In genomic region chr17:42194133-42194899, GRCh38 we compare ENCODE assay signal across 8 cellular contexts. TPM values are rescaled to one million over a fixed set of nuclear protein-coding genes. Genes with fewer than 3 reads are reported as not detected.
DNase-seq lines count a peak whose midpoint lies in the region; ATAC-seq and TF ChIP-seq lines count a peak whose summit lies in the region.

TSS of gene GHDC (minus strand) at chr17:42194494. CDS start at chr17:42193581, 913 bp downstream.

- peak; percentile 68 to 85 for TF ChIP-seq EP300 in tibial nerve (IDR thresholded peaks at IDR 0.05)

- DNase-seq in ELR (ENCODE audit: low read depth) (peak; percentile 79), H7 (peak; percentile 88), NAMALWA (ENCODE audit: low spot score) (peak; percentile 90), SKM-1 treated with dmso at 0.1 percent for 144 hours (lab: John Stamatoyannopoulos, UW; ENCODE audit: unreplicated experiment) (peak; percentile 83), cardiac muscle cell (ENCODE audit: low read depth in 1 of 2, low spot score in 1 of 2) (peak; percentile 77 to 83), pons (ENCODE audit: low spot score) (peak; percentile 92), tibial nerve (ENCODE audit: low spot score in 2 of 2) (peak; percentile 61 to 87)
- peak; percentile 80 for DNase-seq in activated naive CD8-positive, alpha-beta T cell treated with anti-CD3 and anti-CD28 coated beads, Interleukin-2, amount 10 ng/mL, durations not matched to agents 7 days and 5 days

- no peaks in the 10 kb centered on the region for H3K27me3 Mint-ChIP-seq in activated naive CD8-positive, alpha-beta T cell treated with anti-CD3 and anti-CD28 coated beads, Interleukin-2, amount 10 ng/mL, durations not matched to agents 7 days and 5 days

- H3K27ac Mint-ChIP-seq in activated naive CD8-positive, alpha-beta T cell treated with anti-CD3 and anti-CD28 coated beads, Interleukin-2, amount 10 ng/mL, durations not matched to agents 7 days and 5 days, result peak within 1 kb of the TSS; percentile 91

- H3K9me3 Mint-ChIP-seq in activated naive CD8-positive, alpha-beta T cell treated with anti-CD3 and anti-CD28 coated beads, Interleukin-2, amount 10 ng/mL, durations not matched to agents 7 days and 5 days, result no peaks in the 10 kb centered on the region

- H3K4me3 ChIP-seq in H7 (ENCODE audit: insufficient read depth, low read depth, low read length), result peak within 1 kb of the TSS; percentile 53
- H3K4me3 ChIP-seq in cardiac muscle cell, result peak within 1 kb of the TSS; percentile 25
- peak within 1 kb of the TSS; percentile 49 to 70 (median 64) for H3K4me3 ChIP-seq in tibial nerve

- peak within 1 kb of the TSS; percentile 93 for H3K4me3 Mint-ChIP-seq in activated naive CD8-positive, alpha-beta T cell treated with anti-CD3 and anti-CD28 coated beads, Interleukin-2, amount 10 ng/mL, durations not matched to agents 7 days and 5 days

- H3K9me3 ChIP-seq in cardiac muscle cell (ENCODE audit: low read depth), result no peaks in the 10 kb centered on the region
- H3K9me3 ChIP-seq in tibial nerve, result no peaks in the 10 kb centered on the region

- H3K27me3 ChIP-seq in H7 (ENCODE audit: control insufficient read depth, insufficient read depth, low read length) (no peaks in the 10 kb centered on the region), cardiac muscle cell (no peaks in the 10 kb centered on the region), tibial nerve (no peaks in the 10 kb centered on the region)

- H3K27ac ChIP-seq in cardiac muscle cell (no peak within 1 kb of the TSS), tibial nerve (peak within 1 kb of the TSS; percentile 61 to 86 (median 86))

- peaks cover 6% of the 10 kb centered on the region for H3K4me1 Mint-ChIP-seq in activated naive CD8-positive, alpha-beta T cell treated with anti-CD3 and anti-CD28 coated beads, Interleukin-2, amount 10 ng/mL, durations not matched to agents 7 days and 5 days

- H3K36me3 Mint-ChIP-seq in activated naive CD8-positive, alpha-beta T cell treated with anti-CD3 and anti-CD28 coated beads, Interleukin-2, amount 10 ng/mL, durations not matched to agents 7 days and 5 days, result peaks cover 2% of the 10 kb centered on the region

- WGBS in tibial nerve, 2 donors, result 21 to 28% methylated on average over 21 of the region's 21 CpGs

- TF ChIP-seq CTCF in cardiac muscle cell (IDR thresholded peaks at IDR 0.05; ENCODE audit: low read depth, low read length) (no peak), tibial nerve (IDR thresholded peaks at IDR 0.05) (peak in 1 of 5 experiments; percentile 55)

- peak; percentile 92 for ATAC-seq in activated naive CD8-positive, alpha-beta T cell treated with anti-CD3 and anti-CD28 coated beads, Interleukin-2, amount 10 ng/mL, durations not matched to agents 7 days and 5 days (ENCODE audit: low read depth)

- POLR2A ChIA-PET in activated naive CD8-positive, alpha-beta T cell treated with anti-CD3 and anti-CD28 coated beads, Interleukin-2, amount 10 ng/mL, durations not matched to agents 7 days and 5 days (lab: Charles Lee), result interaction anchor here (0.6 to 2.3 kb wide), 9 partner anchors 12 to 198 kb away, joined by 3 to 27 read pairs (median 5); partner anchors contain the start of genes DHX58, DNAJC7, HCRT and KCNH4

- H3K36me3 ChIP-seq in H7 (replicated peaks; ENCODE audit: control insufficient read depth, insufficient read depth, low read length) (no peaks in the 10 kb centered on the region), cardiac muscle cell (no peaks in the 10 kb centered on the region), tibial nerve (peaks cover 0 to 34% (median 0%) of the 10 kb centered on the region in 3 donors)

- H3K4me1 ChIP-seq in cardiac muscle cell (ENCODE audit: low read depth) (no peaks in the 10 kb centered on the region), tibial nerve (peaks cover 0 to 23% (median 12%) of the 10 kb centered on the region in 4 donors)

- peak in 1 of 2 donors; percentile 14 for TF ChIP-seq POLR2A in tibial nerve (IDR thresholded peaks at IDR 0.05)

RNA-seq across cellular contexts. Expression of gene GHDC, which starts in this region (rescaled TPM):
- total RNA-seq in H7 (2014; rRNA removed; shearing (Covaris generic)), result 11.5 and 24.3 TPM in 2 replicates
- total RNA-seq in activated naive CD8-positive, alpha-beta T cell treated with anti-CD3 and anti-CD28 coated beads, Interleukin-2, amount 10 ng/mL, durations not matched to agents 7 days and 5 days, result 10 to 100 TPM; 22.0 to 23.1 TPM
- total RNA-seq in cardiac muscle cell (7.3 and 13.5 TPM in 2 replicates), tibial nerve (10 to 100 TPM; 36.4 to 77.9 (median 40.7) TPM)
- 7.4 and 13.4 TPM in 2 replicates for polyA plus RNA-seq in cardiac muscle cell
